In genomic region chr1:2451744-2452582, GRCh38 we compare ENCODE assay signal across 11 cellular contexts. TPM values are rescaled to one million over a fixed set of nuclear protein-coding genes. Genes with fewer than 3 reads are reported as not detected.
DNase-seq lines count a peak whose midpoint lies in the region; ATAC-seq and TF ChIP-seq lines count a peak whose summit lies in the region.
"Had no signal": no experiment of that assay in that cellular context is flagged by ENCODE, and none has a peak within 500 bp of the region (broad histone marks: within the 10 kb centered on the region; RNA-seq: fewer than 3 reads in every experiment).

No MANE protein-coding gene starts in this region.

- POLR2A ChIA-PET in RWPE1 (lab: Yijun Ruan, JAX; ENCODE audit: low non-redundant PET) (interaction anchor here (0.7 kb wide), 1 partner anchor 37 kb away, joined by 3 read pairs; no protein-coding TSS in a partner anchor), Caco-2 (lab: Charles Lee) (no interaction called here)

- no peak overlapping the region for H3K27ac Mint-ChIP-seq in Caco-2 (ENCODE audit: unreplicated experiment)
- H3K27ac Mint-ChIP-seq: B cell, memory B cell had no signal

- intact Hi-C loops in Caco-2 (cut with micrococcal nuclease; ENCODE audit: unreplicated experiment) = no loop called here

- H3K27me3 Mint-ChIP-seq in Caco-2 (ENCODE audit: insufficient read depth, unreplicated experiment) = no peaks in the 10 kb centered on the region

- H3K27ac ChIP-seq in RWPE1 = peak overlapping the region; percentile 98

- CTCF ChIA-PET in RWPE1 (lab: Yijun Ruan, JAX) = interaction anchor here (0.9 kb wide), 1 partner anchor 10 kb away, joined by 3 read pairs; no protein-coding TSS in a partner anchor
- CTCF ChIA-PET in Caco-2 (lab: Charles Lee) = no interaction called here

- TF ChIP-seq CTCF in RWPE1 (conservative IDR thresholded peaks at IDR 0.05; ENCODE audit: low read depth) (no peak), fibroblast of mammary gland (conservative IDR thresholded peaks at IDR 0.05; ENCODE audit: control insufficient read depth, insufficient read depth, low read depth, low read length) (no peak), Caco-2 (IDR thresholded peaks at IDR 0.05; ENCODE audit: insufficient read depth in 1 of 2, low read depth in 1 of 2, low read length in 1 of 2, severe bottlenecking in 1 of 2, unreplicated experiment in 1 of 2) (no peak)

- H3K4me3 ChIP-seq in fibroblast of mammary gland (ENCODE audit: control insufficient read depth, low read depth, low read length) = no peak overlapping the region
- H3K4me3 ChIP-seq in Caco-2 (ENCODE audit: low read depth, low read length) = no peak overlapping the region

- H3K36me3 ChIP-seq in Caco-2 (ENCODE audit: control insufficient read depth, insufficient read depth, low read length) = no peaks in the 10 kb centered on the region

- no peaks in the 10 kb centered on the region for H3K9me3 Mint-ChIP-seq in Caco-2 (ENCODE audit: unreplicated experiment)
- H3K9me3 Mint-ChIP-seq: memory B cell had no signal

- no peaks in the 10 kb centered on the region for H3K4me1 ChIP-seq in Caco-2

- H3K4me3 Mint-ChIP-seq in Caco-2 (ENCODE audit: unreplicated experiment) = no peak overlapping the region
- H3K4me3 Mint-ChIP-seq: B cell, memory B cell had no signal

- no TSS peak for BruUV-seq in Caco-2 (replicated peaks; lab: Mats Ljungman, UMichigan)

- no peaks in the 10 kb centered on the region for H3K4me1 Mint-ChIP-seq in Caco-2 (ENCODE audit: low read depth, unreplicated experiment)
- H3K4me1 Mint-ChIP-seq: B cell, memory B cell had no signal

- H3K27me3 ChIP-seq in Caco-2 (replicated peaks; ENCODE audit: control insufficient read depth, insufficient read depth, low read length) = no peaks in the 10 kb centered on the region

- DNase-seq in DMS79 treated with DMSO at 0.1 percent for 48 hours (lab: John Stamatoyannopoulos, UW) (peak; percentile 42), DMS79 (lab: John Stamatoyannopoulos, UW) (no peak), RWPE1 (ENCODE audit: low spot score) (peak; percentile 97), fibroblast of mammary gland (ENCODE audit: low read depth) (peak; percentile 84), stromal cell of bone marrow (ENCODE audit: low read depth) (peak; percentile 74), putamen (ENCODE audit: low spot score) (no peak), Caco-2 (no peak)
- DNase-seq: NCI-H2029 had no signal

- H3K36me3 Mint-ChIP-seq in Caco-2 (ENCODE audit: insufficient read depth, unreplicated experiment) = no peaks in the 10 kb centered on the region
- H3K36me3 Mint-ChIP-seq: memory B cell had no signal

- H3K9me3 ChIP-seq in Caco-2 = no peaks in the 10 kb centered on the region

- ATAC-seq in HG02798 (IDR thresholded peaks at IDR 0.05; ENCODE audit: poor library complexity, unreplicated experiment) = no peak

RNA-seq across cellular contexts. Expression of gene PLCH2, which starts 24.1 kb away (rescaled TPM):
- 0.27 and 0.32 TPM in 2 replicates for total RNA-seq in Caco-2 (2022)

RNA-seq across cellular contexts. Expression of gene PEX10, which starts 39.6 kb away (rescaled TPM):
- total RNA-seq in Caco-2 (2022) = 19.7 and 21.9 TPM in 2 replicates

Comparison
In these comparisons a context has a peak if more than half of its experiments do, and no peak if none do; other contexts are left out.
1. DNase-seq: peak in DMS79 treated with DMSO at 0.1 percent for 48 hours (single experiment), RWPE1 (single experiment), fibroblast of mammary gland (single experiment) and stromal cell of bone marrow (single experiment); none in DMS79 (single experiment), putamen (single experiment) and Caco-2 (0 of 2).